In the genomic region with DNA sequence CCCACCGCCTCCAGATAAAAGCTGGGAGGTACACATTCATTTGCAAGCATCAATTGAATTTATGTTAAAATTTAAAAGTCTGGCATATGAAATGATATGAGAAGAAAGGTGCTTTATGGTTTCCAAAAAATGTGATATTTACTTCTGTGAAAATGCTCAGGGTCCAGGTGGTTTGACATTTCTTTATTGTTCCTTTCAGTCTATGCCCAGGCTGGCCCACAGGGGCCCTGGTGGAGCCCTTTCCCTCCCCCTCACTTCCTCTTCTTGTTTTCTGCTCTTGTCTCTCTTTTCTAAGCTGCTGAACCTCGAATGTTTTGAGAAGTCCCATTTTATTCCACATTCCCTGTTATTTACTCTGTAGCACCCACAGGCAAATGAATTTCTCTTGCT, we compare ENCODE assay signal across 11 cellular contexts.
A peak's percentile ranks its signal among the peaks of the same experiment; 100 is the strongest.
DNase-seq lines count a peak whose midpoint lies in the region; ATAC-seq lines count a peak whose summit lies in the region.
"Had no signal": no experiment of that assay in that cellular context is flagged by ENCODE, and none has a peak within 500 bp of the region (broad histone marks: within the 10 kb centered on the region; RNA-seq: fewer than 3 reads in every experiment).

No MANE protein-coding gene starts in this region.

- peaks cover 65% of the 10 kb centered on the region for H3K4me1 Mint-ChIP-seq in stimulated activated naive CD8-positive, alpha-beta T cell treated with anti-CD3 and anti-CD28 coated beads, Interleukin-15, Interleukin-2, amounts not matched to agents 100 ng/mL and 50 ng/mL, for 24 hours (ENCODE audit: low read depth)

- peaks cover 4% of the 10 kb centered on the region for H3K36me3 Mint-ChIP-seq in stimulated activated naive CD8-positive, alpha-beta T cell treated with anti-CD3 and anti-CD28 coated beads, Interleukin-15, Interleukin-2, amounts not matched to agents 100 ng/mL and 50 ng/mL, for 24 hours (ENCODE audit: low read depth)

- peak; percentile 36 for DNase-seq in activated gamma-delta T cell treated with Interleukin-2 at 50 U/mL for 16 hours
- DNase-seq in activated gamma-delta T cell (lab: John Stamatoyannopoulos, UW): no peak
- peak; percentile 81 for DNase-seq in KBM-7
- peak; percentile 65 for DNase-seq in activated effector memory CD4-positive, alpha-beta T cell treated with anti-CD3 and anti-CD28 coated beads, Interleukin-2, amount 50 U/mL, for 16 hours
- no peak for DNase-seq in hippocampal formation (lab: John Stamatoyannopoulos, UW)
- DNase-seq in C1 segment of cervical spinal cord (lab: John Stamatoyannopoulos, UW): no peak
- DNase-seq: head of caudate nucleus, IMR-90, nucleus accumbens had no signal

- in situ Hi-C loops in KBM-7 (cut with MboI; ENCODE audit: low pct_unique_long_range_greater_than_20kb, low sequenced_read_pairs): no loop called here

- no peak for ATAC-seq in HG03469 (IDR thresholded peaks at IDR 0.05; ENCODE audit: unreplicated experiment)

- peak overlapping the region; percentile 94 for H3K27ac Mint-ChIP-seq in stimulated activated naive CD8-positive, alpha-beta T cell treated with anti-CD3 and anti-CD28 coated beads, Interleukin-15, Interleukin-2, amounts not matched to agents 100 ng/mL and 50 ng/mL, for 24 hours

- H3K9me3 Mint-ChIP-seq in stimulated activated naive CD8-positive, alpha-beta T cell treated with anti-CD3 and anti-CD28 coated beads, Interleukin-15, Interleukin-2, amounts not matched to agents 100 ng/mL and 50 ng/mL, for 24 hours: no peaks in the 10 kb centered on the region

- H3K4me3 Mint-ChIP-seq in stimulated activated naive CD8-positive, alpha-beta T cell treated with anti-CD3 and anti-CD28 coated beads, Interleukin-15, Interleukin-2, amounts not matched to agents 100 ng/mL and 50 ng/mL, for 24 hours: peak overlapping the region; percentile 69

- H3K27me3 Mint-ChIP-seq in stimulated activated naive CD8-positive, alpha-beta T cell treated with anti-CD3 and anti-CD28 coated beads, Interleukin-15, Interleukin-2, amounts not matched to agents 100 ng/mL and 50 ng/mL, for 24 hours: no peaks in the 10 kb centered on the region

Comparison
In these comparisons a context has a peak if more than half of its experiments do, and no peak if none do; other contexts are left out.
1. DNase-seq: peak in activated gamma-delta T cell treated with Interleukin-2 at 50 U/mL for 16 hours (single experiment), KBM-7 (single experiment) and activated effector memory CD4-positive, alpha-beta T cell treated with anti-CD3 and anti-CD28 coated beads, Interleukin-2, amount 50 U/mL, for 16 hours (single experiment); none in activated gamma-delta T cell (single experiment), hippocampal formation (0 of 2) and C1 segment of cervical spinal cord (0 of 14).